In the genomic region with DNA sequence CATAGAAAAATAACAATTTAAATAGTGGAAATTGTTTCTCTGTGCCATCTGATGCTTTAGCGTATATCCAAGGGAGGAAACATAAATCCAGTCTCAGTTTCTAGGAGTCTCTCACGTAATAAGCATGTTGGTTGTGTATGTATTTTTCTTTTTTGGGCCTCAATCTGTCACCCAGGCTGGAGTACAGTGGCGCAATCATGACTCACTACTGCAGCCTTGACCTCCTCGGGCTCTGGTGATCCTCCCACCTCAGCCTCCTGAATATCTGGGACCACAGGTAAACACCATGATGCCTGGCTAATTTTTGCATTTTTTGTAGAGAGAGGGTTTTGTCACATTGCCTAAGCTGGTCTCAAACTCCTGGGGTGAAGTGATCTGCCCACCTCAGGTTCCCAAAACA, we compare ENCODE assay signal across 25 cellular contexts.
DNase-seq lines count a peak whose midpoint lies in the region; ATAC-seq and TF ChIP-seq lines count a peak whose summit lies in the region.
"Had no signal": no experiment of that assay in that cellular context is flagged by ENCODE, and none has a peak within 500 bp of the region (broad histone marks: within the 10 kb centered on the region; RNA-seq: fewer than 3 reads in every experiment).

No MANE protein-coding gene starts in this region.

- H3K9me3 ChIP-seq in mammary epithelial cell (replicated peaks; ENCODE audit: insufficient read depth, low read length): no peaks in the 10 kb centered on the region
- no peaks in the 10 kb centered on the region for H3K9me3 ChIP-seq in PC-3 (ENCODE audit: low read length)
- H3K9me3 ChIP-seq: BE2C, breast epithelium, thyroid gland had no signal

- POLR2A ChIA-PET in MCF 10A (lab: Yijun Ruan, JAX) (interaction anchor here (0.7 kb wide), 1 partner anchor 973 kb away, joined by 3 read pairs; no protein-coding TSS in a partner anchor), PC-3 (lab: Charles Lee; ENCODE audit: unreplicated experiment) (no interaction called here)

- dilution Hi-C loops in mammary epithelial cell (cut with HindIII; ENCODE audit: low sequenced_read_pairs): no loop called here

- H3K27ac ChIP-seq in mammary epithelial cell (ENCODE audit: insufficient read depth, low read depth, low read length) (no peak overlapping the region), PC-3 (ENCODE audit: low read length) (peak overlapping the region; percentile 58)
- H3K27ac ChIP-seq: breast epithelium, thyroid gland had no signal

- no peak for TF ChIP-seq CTCF in MCF 10A (IDR thresholded peaks at IDR 0.05; ENCODE audit: unreplicated experiment)
- no peak for TF ChIP-seq CTCF in mammary epithelial cell (conservative IDR thresholded peaks at IDR 0.05 in 1 of 2, IDR thresholded peaks at IDR 0.05 in 1 of 2; ENCODE audit: extremely low read depth in 1 of 2, insufficient read depth in 1 of 2, low read depth in 1 of 2, low read length in 2 of 2)
- no peak for TF ChIP-seq CTCF in PC-3 (conservative IDR thresholded peaks at IDR 0.05; ENCODE audit: low read depth, low read length)
- TF ChIP-seq CTCF in epithelial cell of esophagus (IDR thresholded peaks at IDR 0.05; ENCODE audit: insufficient read depth, low read depth, low read length, missing control alignments): no peak

- intact Hi-C loops in MCF 10A (cut with micrococcal nuclease) (no loop called here), mammary epithelial cell (cut with micrococcal nuclease) (no loop called here), PC-3 (cut with micrococcal nuclease) (no loop called here)

- H3K4me3 ChIP-seq in mammary epithelial cell (replicated peaks in 1 of 3; ENCODE audit: insufficient read depth in 1 of 3, low read depth in 2 of 3, low read length in 3 of 3): no peak overlapping the region
- no peak overlapping the region for H3K4me3 ChIP-seq in PC-3 (ENCODE audit: low read length)
- no peak overlapping the region for H3K4me3 ChIP-seq in epithelial cell of esophagus (ENCODE audit: low read length)
- H3K4me3 ChIP-seq: breast epithelium, thyroid gland had no signal

- no peaks in the 10 kb centered on the region for H3K4me1 Mint-ChIP-seq in MCF 10A (ENCODE audit: insufficient read depth, unreplicated experiment)

- H2AFZ ChIP-seq in mammary epithelial cell (ENCODE audit: low read depth, low read length) (no peak overlapping the region), PC-3 (ENCODE audit: low read length) (no peak overlapping the region)

- ATAC-seq in PC-3: peak; percentile 42
- no peak for ATAC-seq in HG03520 (IDR thresholded peaks at IDR 0.05; ENCODE audit: unreplicated experiment)
- no peak for ATAC-seq in GM18517 (IDR thresholded peaks at IDR 0.05; ENCODE audit: unreplicated experiment)
- ATAC-seq: activated T-cell treated with anti-CD3 and anti-CD28 coated beads, Interleukin-2, amount 50 U/mL, for 72 hours; sciatic nerve had no signal

- no peak overlapping the region for H3K9ac ChIP-seq in mammary epithelial cell (ENCODE audit: insufficient read depth, low read length)
- no peak overlapping the region for H3K9ac ChIP-seq in PC-3 (ENCODE audit: low read length)

- H3K79me2 ChIP-seq in mammary epithelial cell (ENCODE audit: insufficient read depth, low read length): no peaks in the 10 kb centered on the region
- H3K79me2 ChIP-seq in PC-3 (ENCODE audit: low read length): no peaks in the 10 kb centered on the region

- H3K36me3 Mint-ChIP-seq in MCF 10A (ENCODE audit: insufficient read depth, unreplicated experiment): peaks cover 22% of the 10 kb centered on the region

- H3K9me3 Mint-ChIP-seq in MCF 10A (ENCODE audit: unreplicated experiment): no peaks in the 10 kb centered on the region
- H3K9me3 Mint-ChIP-seq: activated T-cell treated with anti-CD3 and anti-CD28 coated beads, Interleukin-2, amount 50 U/mL, for 72 hours; endodermal cell; stimulated activated naive CD8-positive, alpha-beta T cell treated with anti-CD3 and anti-CD28 coated beads, Interleukin-15, Interleukin-2, amounts not matched to agents 100 ng/mL and 50 ng/mL, for 24 hours had no signal

- BruUV-seq in MCF 10A (replicated peaks; lab: Mats Ljungman, UMichigan): no TSS peak
- no TSS peak for BruUV-seq in mammary epithelial cell (replicated peaks; lab: Mats Ljungman, UMichigan)
- BruUV-seq in PC-3 (replicated peaks; lab: Mats Ljungman, UMichigan): no TSS peak

- 100% methylated on average over 4 of the region's 4 CpGs for WGBS in mammary epithelial cell (ENCODE audit: low coverage, missing lambda C conversion rate)

- H3K4me2 ChIP-seq in mammary epithelial cell (ENCODE audit: insufficient read depth, low read depth, low read length): no peak overlapping the region
- H3K4me2 ChIP-seq in PC-3 (ENCODE audit: low read length): peak overlapping the region; percentile 38; the same call in 1 of the 2 replicates

- DNase-seq in MCF 10A (ENCODE audit: unreplicated experiment): peak; percentile 30
- no peak for DNase-seq in mammary epithelial cell
- peak; percentile 44 for DNase-seq in PC-3
- peak; percentile 21 for DNase-seq in epithelial cell of esophagus (ENCODE audit: low read depth)
- DNase-seq in superior temporal gyrus (ENCODE audit: extremely low spot score): peak; percentile 3
- no peak for DNase-seq in activated CD4-positive, alpha-beta T cell treated with anti-CD3 and anti-CD28 coated beads for 48 hours
- DNase-seq: activated CD4-positive, alpha-beta T cell treated with anti-CD3 and anti-CD28 coated beads for 4 hours; activated naive CD4-positive, alpha-beta T cell treated with Interleukin-2 at 50 U/mL for 16 hours; activated T-cell treated with anti-CD3 and anti-CD28 coated beads, Interleukin-2, amount 50 U/mL, for 72 hours; amniotic stem cell; DND-41; endodermal cell; head of caudate nucleus; KBM-7; kidney glomerular epithelial cell; NCI-H446; posterior cingulate gyrus; T-helper 1 cell; thyroid gland had no signal

- no peaks in the 10 kb centered on the region for H3K27me3 Mint-ChIP-seq in MCF 10A (ENCODE audit: insufficient read depth, unreplicated experiment)
- H3K27me3 Mint-ChIP-seq: stimulated activated naive CD8-positive, alpha-beta T cell treated with anti-CD3 and anti-CD28 coated beads, Interleukin-15, Interleukin-2, amounts not matched to agents 100 ng/mL and 50 ng/mL, for 24 hours had no signal

- no peaks in the 10 kb centered on the region for H3K9me2 ChIP-seq in PC-3 (replicated peaks; ENCODE audit: low read length)

- H3K36me3 ChIP-seq in mammary epithelial cell (ENCODE audit: insufficient read depth, low read length) (peaks cover 1% of the 10 kb centered on the region), PC-3 (ENCODE audit: low read depth, low read length) (no peaks in the 10 kb centered on the region)
- H3K36me3 ChIP-seq: breast epithelium, thyroid gland had no signal

- in situ Hi-C loops in mammary epithelial cell (cut with MboI; ENCODE audit: low sequenced_read_pairs in 2 of 2): no loop called here

- H4K20me1 ChIP-seq in mammary epithelial cell (ENCODE audit: insufficient read depth, low read length) (no peaks in the 10 kb centered on the region), PC-3 (ENCODE audit: low read length) (0 out of 2 replicates have a peak, but pooled peaks cover 6% of the 10 kb centered on the region)

- no peak overlapping the region for H3K4me3 Mint-ChIP-seq in MCF 10A (ENCODE audit: unreplicated experiment)
- H3K4me3 Mint-ChIP-seq: activated T-cell treated with anti-CD3 and anti-CD28 coated beads, Interleukin-2, amount 50 U/mL, for 72 hours; endodermal cell; stimulated activated naive CD8-positive, alpha-beta T cell treated with anti-CD3 and anti-CD28 coated beads, Interleukin-15, Interleukin-2, amounts not matched to agents 100 ng/mL and 50 ng/mL, for 24 hours had no signal

- CTCF ChIA-PET in MCF 10A (lab: Yijun Ruan, JAX): interaction anchor here (0.7 kb wide), 1 partner anchor 147 kb away, joined by 3 read pairs; no protein-coding TSS in a partner anchor
- CTCF ChIA-PET in mammary epithelial cell (lab: Charles Lee; ENCODE audit: low non-redundant PET): no interaction called here
- CTCF ChIA-PET in PC-3 (lab: Charles Lee): no interaction called here

- H3K27ac Mint-ChIP-seq in MCF 10A (ENCODE audit: low read depth, unreplicated experiment): no peak overlapping the region
- H3K27ac Mint-ChIP-seq: stimulated activated naive CD8-positive, alpha-beta T cell treated with anti-CD3 and anti-CD28 coated beads, Interleukin-15, Interleukin-2, amounts not matched to agents 100 ng/mL and 50 ng/mL, for 24 hours had no signal

- no peaks in the 10 kb centered on the region for H3K4me1 ChIP-seq in mammary epithelial cell (ENCODE audit: insufficient read depth, low read length)
- H3K4me1 ChIP-seq in PC-3 (ENCODE audit: insufficient read depth, low read length): peaks cover 19% of the 10 kb centered on the region
- H3K4me1 ChIP-seq: breast epithelium, thyroid gland had no signal

- H3K27me3 ChIP-seq in mammary epithelial cell (ENCODE audit: insufficient read depth, low read length): no peaks in the 10 kb centered on the region
- no peaks in the 10 kb centered on the region for H3K27me3 ChIP-seq in PC-3 (ENCODE audit: low read length)
- H3K27me3 ChIP-seq: BE2C, breast epithelium, thyroid gland had no signal

- no peaks in the 10 kb centered on the region for H3F3A ChIP-seq in PC-3 (ENCODE audit: low read length, unreplicated experiment)

Comparison
In these comparisons a context has a peak if more than half of its experiments do, and no peak if none do; other contexts are left out.
1. DNase-seq: peak in MCF 10A (single experiment), PC-3 (single experiment), epithelial cell of esophagus (single experiment) and superior temporal gyrus (single experiment); none in mammary epithelial cell (single experiment) and activated CD4-positive, alpha-beta T cell treated with anti-CD3 and anti-CD28 coated beads for 48 hours (single experiment).